1 cellular context compared by ENCODE assay signal in the genomic region with DNA sequence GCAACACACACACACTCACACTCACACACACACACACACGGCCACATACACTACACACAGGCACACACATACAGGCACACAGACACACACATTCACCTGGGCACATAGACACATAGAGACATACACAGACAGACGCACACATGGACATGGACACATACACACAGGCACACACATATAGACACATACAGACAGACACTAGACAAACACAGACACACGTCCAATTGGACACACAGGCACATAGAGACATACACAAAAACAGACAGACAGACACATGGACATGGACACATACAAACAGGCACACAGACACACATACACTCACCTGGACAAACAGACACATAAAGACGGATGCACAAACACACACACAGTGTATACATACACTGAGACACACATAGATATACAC.
A peak's percentile ranks its signal among the peaks of the same experiment; 100 is the strongest.
TF ChIP-seq lines count a peak whose summit lies in the region.

No MANE protein-coding gene starts in this region.

TF ChIP-seq in HepG2, 621 proteins besides CTCF, POLR2A, EP300 and RAD21:
- TF ChIP-seq ZNF780A (CRISPR knock-in tag; IDR thresholded peaks at IDR 0.05) (no peak), HDAC2 (CRISPR knock-in tag; IDR thresholded peaks at IDR 0.05) (no peak), RAD51 (IDR thresholded peaks at IDR 0.05; ENCODE audit: borderline replicate concordance) (0 out of 2 replicates have a peak, but pooled peaks have one; percentile 10), PLRG1 (conservative IDR thresholded peaks at IDR 0.05) (0 out of 2 replicates have a peak, but pooled peaks have one; percentile 69)
TF ChIP-seq in HepG2: peak in this region for 2.
